In genomic region chr2:72414108-72414507, GRCh38 we compare ENCODE assay signal across 19 cellular contexts.
"Had no signal": no experiment of that assay in that cellular context is flagged by ENCODE, and none has a peak within 500 bp of the region (broad histone marks: within the 10 kb centered on the region; RNA-seq: fewer than 3 reads in every experiment).

No MANE protein-coding gene starts in this region.

- H3K4me3 Mint-ChIP-seq: activated CD4-positive, alpha-beta memory T cell treated with anti-CD3 and anti-CD28 coated beads, Interleukin-2, amount 10 ng/mL, durations not matched to agents 7 days and 5 days; activated naive CD8-positive, alpha-beta T cell; activated T-cell treated with anti-CD3 and anti-CD28 coated beads, Interleukin-2, amount 50 U/mL, for 24 hours; nephron; stimulated activated naive B cell treated with anti-CD40 and anti-IgM and Interleukin-4, amounts not matched to agents 10 μg/mL and 1 μg/mL and 100 μg/mL, for 72 hours; T-helper 1 cell treated with Interleukin-12 subunit alpha and Interleukin-12 subunit beta and Interleukin-4 antibody, amounts not matched to agents 30 μg/mL and 1 μg/mL, for 36 hours had no signal

- H3K4me3 ChIP-seq: right atrium auricular region, skin epidermis, tibial nerve, uterus had no signal

- H3K36me3 Mint-ChIP-seq: stimulated activated naive B cell treated with anti-CD40 and anti-IgM and Interleukin-4, amounts not matched to agents 10 μg/mL and 1 μg/mL and 100 μg/mL, for 72 hours had no signal

- H3K27me3 ChIP-seq: right atrium auricular region, tibial nerve, uterus had no signal

- H3K36me3 ChIP-seq: right atrium auricular region, uterus had no signal

- H3K27me3 Mint-ChIP-seq: activated CD4-positive, alpha-beta memory T cell treated with anti-CD3 and anti-CD28 coated beads, Interleukin-2, amount 10 ng/mL, durations not matched to agents 7 days and 5 days; activated naive CD8-positive, alpha-beta T cell; activated T-cell treated with anti-CD3 and anti-CD28 coated beads, Interleukin-2, amount 50 U/mL, for 24 hours; progenitor cell of endocrine pancreas; stimulated activated naive B cell treated with anti-CD40 and anti-IgM and Interleukin-4, amounts not matched to agents 10 μg/mL and 1 μg/mL and 100 μg/mL, for 72 hours had no signal

- ATAC-seq: stimulated activated naive B cell treated with anti-CD40 and anti-IgM and Interleukin-4, amounts not matched to agents 10 μg/mL and 1 μg/mL and 100 μg/mL, for 72 hours had no signal

- DNase-seq: activated CD4-positive, alpha-beta memory T cell treated with anti-CD3 and anti-CD28 coated beads, Interleukin-2, amount 10 ng/mL, durations not matched to agents 7 days and 5 days; activated CD4-positive, alpha-beta T cell treated with anti-CD3 and anti-CD28 coated beads for 4 hours; activated effector memory CD4-positive, alpha-beta T cell treated with anti-CD3 and anti-CD28 coated beads, Interleukin-2, amount 50 U/mL, for 16 hours; activated T-cell treated with anti-CD3 and anti-CD28 coated beads, Interleukin-2, amount 50 U/mL, for 24 hours; foreskin fibroblast; kidney glomerular epithelial cell; occipital lobe; stimulated activated CD4-positive, alpha-beta T cell treated with anti-CD3 and anti-CD28 coated beads, Interleukin-15, amount 100 ng/mL, for 24 hours; stimulated activated CD4-positive, alpha-beta T cell treated with anti-CD3 and anti-CD28 coated beads, Interleukin-4, amount 100 ng/mL, for 1 hour; stimulated activated naive B cell treated with anti-CD40 and anti-IgM and Interleukin-4, amounts not matched to agents 10 μg/mL and 1 μg/mL and 100 μg/mL, for 72 hours; substantia nigra; uterus had no signal

- H3K4me1 ChIP-seq: right atrium auricular region, uterus had no signal

- H3K27ac ChIP-seq: right atrium auricular region, skin epidermis, tibial nerve, uterus had no signal

- H3K27ac Mint-ChIP-seq: activated CD4-positive, alpha-beta memory T cell treated with anti-CD3 and anti-CD28 coated beads, Interleukin-2, amount 10 ng/mL, durations not matched to agents 7 days and 5 days; activated naive CD8-positive, alpha-beta T cell; activated T-cell treated with anti-CD3 and anti-CD28 coated beads, Interleukin-2, amount 50 U/mL, for 24 hours; progenitor cell of endocrine pancreas; stimulated activated naive B cell treated with anti-CD40 and anti-IgM and Interleukin-4, amounts not matched to agents 10 μg/mL and 1 μg/mL and 100 μg/mL, for 72 hours; T-helper 1 cell treated with Interleukin-12 subunit alpha and Interleukin-12 subunit beta and Interleukin-4 antibody, amounts not matched to agents 30 μg/mL and 1 μg/mL, for 36 hours had no signal

- H3K9me3 ChIP-seq: right atrium auricular region, uterus had no signal

- H3K4me1 Mint-ChIP-seq: activated CD4-positive, alpha-beta memory T cell treated with anti-CD3 and anti-CD28 coated beads, Interleukin-2, amount 10 ng/mL, durations not matched to agents 7 days and 5 days; nephron; stimulated activated naive B cell treated with anti-CD40 and anti-IgM and Interleukin-4, amounts not matched to agents 10 μg/mL and 1 μg/mL and 100 μg/mL, for 72 hours had no signal
